8 cellular contexts compared by ENCODE assay signal in the genomic region with DNA sequence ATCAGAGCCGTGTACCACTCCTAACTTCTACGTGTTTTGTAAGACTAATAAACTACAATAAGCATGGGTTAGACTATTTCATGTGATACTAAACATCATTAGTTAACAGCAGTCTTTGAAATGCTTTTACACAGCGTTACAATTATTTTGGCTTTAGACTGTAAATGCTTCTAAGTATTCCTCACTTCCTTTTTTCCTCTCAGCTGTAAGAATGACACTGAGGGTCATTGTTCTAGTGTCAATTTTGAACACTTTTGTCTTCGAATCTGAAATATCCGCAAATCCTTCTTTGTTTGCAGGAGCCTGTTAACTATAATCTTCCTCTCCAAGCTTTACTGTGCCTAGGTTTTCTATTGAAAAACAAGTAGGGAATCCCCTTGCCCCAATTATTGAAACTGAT. TPM values are rescaled to one million over a fixed set of nuclear protein-coding genes. Genes with fewer than 3 reads are reported as not detected.
DNase-seq lines count a peak whose midpoint lies in the region; ATAC-seq and TF ChIP-seq lines count a peak whose summit lies in the region.

No MANE protein-coding gene starts in this region.

- H3K27me3 Mint-ChIP-seq in activated naive CD8-positive, alpha-beta T cell treated with anti-CD3 and anti-CD28 coated beads, Interleukin-2, amount 10 ng/mL, durations not matched to agents 7 days and 5 days: no peaks in the 10 kb centered on the region

- no peaks in the 10 kb centered on the region for H3K4me1 ChIP-seq in BE2C
- peaks cover 6% of the 10 kb centered on the region for H3K4me1 ChIP-seq in mesenchymal stem cell (ENCODE audit: control insufficient read depth, insufficient read depth, low read depth, low read length)

- no peak overlapping the region for H3K18ac ChIP-seq in mesenchymal stem cell (ENCODE audit: low read depth in 1 of 2, low read length in 2 of 2)

- no peak for ATAC-seq in activated naive CD8-positive, alpha-beta T cell treated with anti-CD3 and anti-CD28 coated beads, Interleukin-2, amount 10 ng/mL, durations not matched to agents 7 days and 5 days (ENCODE audit: low read depth)
- ATAC-seq in GM19328 (IDR thresholded peaks at IDR 0.05; ENCODE audit: unreplicated experiment) (no peak), GM21825 (IDR thresholded peaks at IDR 0.05; ENCODE audit: unreplicated experiment) (no peak)

- H3K79me1 ChIP-seq in mesenchymal stem cell (replicated peaks; ENCODE audit: low read length, poor library complexity, severe bottlenecking): peaks cover 7% of the 10 kb centered on the region

- DNase-seq in BE2C (no peak), HT1080 (ENCODE audit: low read depth) (peak; percentile 32), mesenchymal stem cell (no peak), putamen (ENCODE audit: low spot score) (no peak), DMS53 (lab: John Stamatoyannopoulos, UW) (no peak)
- DNase-seq in activated naive CD8-positive, alpha-beta T cell treated with anti-CD3 and anti-CD28 coated beads, Interleukin-2, amount 10 ng/mL, durations not matched to agents 7 days and 5 days: no peak

- H3K9ac ChIP-seq in mesenchymal stem cell (ENCODE audit: low read length): peak overlapping the region; percentile 97

- H3K4me3 ChIP-seq in BE2C (ENCODE audit: low read depth, low read length): peak overlapping the region; percentile 93
- peak overlapping the region in 1 of 2 experiments; percentile 88 for H3K4me3 ChIP-seq in mesenchymal stem cell (ENCODE audit: insufficient read depth in 1 of 2, low read depth in 1 of 2, low read length in 2 of 2)

- H3K27ac Mint-ChIP-seq in activated naive CD8-positive, alpha-beta T cell treated with anti-CD3 and anti-CD28 coated beads, Interleukin-2, amount 10 ng/mL, durations not matched to agents 7 days and 5 days: peak overlapping the region; percentile 47

- no peak overlapping the region for H2BK15ac ChIP-seq in mesenchymal stem cell (ENCODE audit: low read depth, poor library complexity, severe bottlenecking)

- H3K4me3 Mint-ChIP-seq in activated naive CD8-positive, alpha-beta T cell treated with anti-CD3 and anti-CD28 coated beads, Interleukin-2, amount 10 ng/mL, durations not matched to agents 7 days and 5 days: peak overlapping the region; percentile 97

- no peak overlapping the region for H4K91ac ChIP-seq in mesenchymal stem cell (ENCODE audit: low read length)

- H3K9me3 ChIP-seq in BE2C (no peaks in the 10 kb centered on the region), mesenchymal stem cell (ENCODE audit: control insufficient read depth, low read length) (no peaks in the 10 kb centered on the region)

- no peak overlapping the region for H3K14ac ChIP-seq in mesenchymal stem cell (ENCODE audit: low read length in 2 of 2)

- no peak overlapping the region for H2AFZ ChIP-seq in mesenchymal stem cell (ENCODE audit: low read depth, low read length)

- H2BK120ac ChIP-seq in mesenchymal stem cell (ENCODE audit: low read depth, low read length): no peak overlapping the region

- H3K23ac ChIP-seq in mesenchymal stem cell (ENCODE audit: low read length in 2 of 2): no peak overlapping the region

- no peak overlapping the region for H3K4ac ChIP-seq in mesenchymal stem cell (ENCODE audit: low read depth in 1 of 2, low read length in 2 of 2)

- H3K9me3 Mint-ChIP-seq in activated naive CD8-positive, alpha-beta T cell treated with anti-CD3 and anti-CD28 coated beads, Interleukin-2, amount 10 ng/mL, durations not matched to agents 7 days and 5 days: no peaks in the 10 kb centered on the region

- POLR2A ChIA-PET in activated naive CD8-positive, alpha-beta T cell treated with anti-CD3 and anti-CD28 coated beads, Interleukin-2, amount 10 ng/mL, durations not matched to agents 7 days and 5 days (lab: Charles Lee): interaction anchor here (1.0 to 3.3 kb wide), 2 partner anchors 10 to 80 kb away, joined by 4 to 42 read pairs; a partner anchor contains a TSS

- H2BK5ac ChIP-seq in mesenchymal stem cell (ENCODE audit: low read depth, low read length, poor library complexity, severe bottlenecking): no peak overlapping the region

- H2BK12ac ChIP-seq in mesenchymal stem cell (ENCODE audit: low read length in 2 of 2): no peak overlapping the region

- no peak overlapping the region for H2AK5ac ChIP-seq in mesenchymal stem cell (ENCODE audit: low read length, severe bottlenecking)

- TF ChIP-seq CTCF in BE2C (IDR thresholded peaks at IDR 0.05; ENCODE audit: low read depth, low read length): no peak

- peak overlapping the region; percentile 59 for H3K4me2 ChIP-seq in mesenchymal stem cell (ENCODE audit: low read length, poor library complexity, severe bottlenecking)

- no peak overlapping the region for H3K27ac ChIP-seq in mesenchymal stem cell (ENCODE audit: low read length, poor library complexity, severe bottlenecking)

- 20% methylated on average over 1 of the region's 5 CpGs for WGBS in mesenchymal stem cell

- peaks cover 13% of the 10 kb centered on the region for H3K4me1 Mint-ChIP-seq in activated naive CD8-positive, alpha-beta T cell treated with anti-CD3 and anti-CD28 coated beads, Interleukin-2, amount 10 ng/mL, durations not matched to agents 7 days and 5 days

- peaks cover 15% of the 10 kb centered on the region for H3K36me3 ChIP-seq in BE2C
- H3K36me3 ChIP-seq in mesenchymal stem cell (ENCODE audit: control insufficient read depth in 1 of 2, insufficient read depth in 2 of 2, low read depth in 1 of 2, low read length in 2 of 2): peaks cover 0 to 20% of the 10 kb centered on the region in 2 experiments

- peaks cover 7% of the 10 kb centered on the region for H3K36me3 Mint-ChIP-seq in activated naive CD8-positive, alpha-beta T cell treated with anti-CD3 and anti-CD28 coated beads, Interleukin-2, amount 10 ng/mL, durations not matched to agents 7 days and 5 days

- H3K27me3 ChIP-seq in BE2C (no peaks in the 10 kb centered on the region), mesenchymal stem cell (ENCODE audit: control insufficient read depth in 1 of 2, insufficient read depth in 1 of 2, low read length in 2 of 2) (no peaks in the 10 kb centered on the region)

- no peak overlapping the region for H4K8ac ChIP-seq in mesenchymal stem cell (ENCODE audit: low read length)

RNA-seq across cellular contexts. Expression of a gene that starts 1.5 kb away (rescaled TPM):
- 117 TPM for polyA plus RNA-seq in BE2C (2012; ENCODE audit: insufficient read depth, insufficient read length, low read depth)
- total RNA-seq in HT1080 (2014; rRNA removed; shearing (Covaris generic)): 182 and 187 TPM in 2 replicates
- 138 and 166 TPM in 2 replicates for polyA plus RNA-seq in HT1080 (2015; cell fraction: cytosol; rRNA removed)
- 231 and 276 TPM in 2 replicates for polyA plus RNA-seq in HT1080 (2015; cell fraction: nucleus; rRNA removed)
- total RNA-seq in activated naive CD8-positive, alpha-beta T cell treated with anti-CD3 and anti-CD28 coated beads, Interleukin-2, amount 10 ng/mL, durations not matched to agents 7 days and 5 days: 10 to 100 TPM; 57.5 to 59.3 TPM
- polyA plus RNA-seq in mesenchymal stem cell (2013, experiment 1 of 2): 38.8 TPM
- polyA plus RNA-seq in mesenchymal stem cell (2013, experiment 2 of 2): 40.4 TPM

RNA-seq across cellular contexts. Expression of a gene that starts 1.7 kb away (rescaled TPM):
- polyA plus RNA-seq in BE2C (2012; ENCODE audit: insufficient read depth, insufficient read length, low read depth): 18.9 TPM
- 28.9 and 31.7 TPM in 2 replicates for total RNA-seq in HT1080 (2014; rRNA removed; shearing (Covaris generic))
- 32.4 and 34.0 TPM in 2 replicates for polyA plus RNA-seq in HT1080 (2015; cell fraction: cytosol; rRNA removed)
- polyA plus RNA-seq in HT1080 (2015; cell fraction: nucleus; rRNA removed): 19.0 and 23.1 TPM in 2 replicates
- 10 to 100 TPM; 20.2 to 23.2 TPM for total RNA-seq in activated naive CD8-positive, alpha-beta T cell treated with anti-CD3 and anti-CD28 coated beads, Interleukin-2, amount 10 ng/mL, durations not matched to agents 7 days and 5 days
- polyA plus RNA-seq in mesenchymal stem cell (2013, experiment 1 of 2): 15.9 TPM
- 16.4 TPM for polyA plus RNA-seq in mesenchymal stem cell (2013, experiment 2 of 2)
